35 cellular contexts compared by ENCODE assay signal in genomic region chr17:74907012-74907411, GRCh38. TPM values are rescaled to one million over a fixed set of nuclear protein-coding genes. Genes with fewer than 3 reads are reported as not detected.
"Had no signal": no experiment of that assay in that cellular context is flagged by ENCODE, and none has a peak within 500 bp of the region (broad histone marks: within the 10 kb centered on the region; RNA-seq: fewer than 3 reads in every experiment).

No MANE protein-coding gene starts in this region.

- DNase-seq: naive thymus-derived CD4-positive, alpha-beta T cell; natural killer cell; occipital lobe; pancreas; retina; spleen; stimulated activated CD4-positive, alpha-beta T cell treated with anti-CD3 and anti-CD28 coated beads, Interleukin-12 subunit alpha, Interleukin-12 subunit beta, amount 100 ng/mL, for 4 hours; stimulated activated CD4-positive, alpha-beta T cell treated with anti-CD3 and anti-CD28 coated beads, Interleukin-2, amount 100 ng/mL, for 24 hours; stimulated activated CD4-positive, alpha-beta T cell treated with anti-CD3 and anti-CD28 coated beads, Interleukin-2, amount 100 ng/mL, for 48 hours; stimulated activated CD4-positive, alpha-beta T cell treated with anti-CD3 and anti-CD28 coated beads, Interleukin-4, amount 100 ng/mL, for 24 hours; stimulated activated naive B cell treated with anti-CD40 and anti-IgM and Interleukin-4, amounts not matched to agents 10 μg/mL and 1 μg/mL and 100 μg/mL, for 72 hours; stimulated activated naive CD4-positive, alpha-beta T cell treated with Interleukin-2 at 50 U/mL for 16 hours; stomach; thyroid gland; upper lobe of right lung; uterus had no signal

- H3K36me3 ChIP-seq: neural progenitor cell, pancreas, prostate gland, right atrium auricular region, spleen, stomach, thoracic aorta, thyroid gland, tibial nerve, upper lobe of right lung, uterus had no signal

- H3K9ac ChIP-seq: neural progenitor cell had no signal

- H3K4me1 ChIP-seq: neural progenitor cell, pancreas, prostate gland, right atrium auricular region, spleen, thyroid gland, tibial nerve, upper lobe of right lung, uterus had no signal

- H3K4me3 ChIP-seq: neural progenitor cell, pancreas, prostate gland, right atrium auricular region, skin epidermis, smooth muscle cell, spleen, stomach, thoracic aorta, thyroid gland, tibial nerve, upper lobe of right lung, uterus had no signal

- H2AFZ ChIP-seq: neural progenitor cell had no signal

- H3K4me1 Mint-ChIP-seq: natural killer cell; nephron; stimulated activated effector memory CD8-positive, alpha-beta T cell treated with anti-CD3 and anti-CD28 coated beads, Interleukin-12 subunit alpha, Interleukin-12 subunit beta, amount 100 ng/mL, for 72 hours; stimulated activated naive B cell treated with anti-CD40 and anti-IgM and Interleukin-4, amounts not matched to agents 10 μg/mL and 1 μg/mL and 100 μg/mL, for 72 hours had no signal

- H3K27me3 ChIP-seq: neural progenitor cell, pancreas, right atrium auricular region, thyroid gland had no signal

- FAIRE-seq: pancreas had no signal

- H3K27ac ChIP-seq: neural progenitor cell, pancreas, prostate gland, right atrium auricular region, spleen, stomach, thoracic aorta, thyroid gland, tibial nerve, upper lobe of right lung, uterus had no signal

- H3K9me3 Mint-ChIP-seq: naive thymus-derived CD4-positive, alpha-beta T cell; natural killer cell; nephron; neural progenitor cell; stimulated activated effector memory CD8-positive, alpha-beta T cell treated with anti-CD3 and anti-CD28 coated beads, Interleukin-12 subunit alpha, Interleukin-12 subunit beta, amount 100 ng/mL, for 72 hours; stimulated activated naive B cell treated with anti-CD40 and anti-IgM and Interleukin-4, amounts not matched to agents 10 μg/mL and 1 μg/mL and 100 μg/mL, for 72 hours; stimulated activated naive CD8-positive, alpha-beta T cell treated with anti-CD3 and anti-CD28 coated beads, Interleukin-15, Interleukin-2, amounts not matched to agents 100 ng/mL and 50 ng/mL, for 24 hours; type B pancreatic cell had no signal

- H3K4me3 Mint-ChIP-seq: naive thymus-derived CD4-positive, alpha-beta T cell; natural killer cell; nephron; neural progenitor cell; stimulated activated effector memory CD8-positive, alpha-beta T cell treated with anti-CD3 and anti-CD28 coated beads, Interleukin-12 subunit alpha, Interleukin-12 subunit beta, amount 100 ng/mL, for 72 hours; stimulated activated naive B cell treated with anti-CD40 and anti-IgM and Interleukin-4, amounts not matched to agents 10 μg/mL and 1 μg/mL and 100 μg/mL, for 72 hours; stimulated activated naive CD8-positive, alpha-beta T cell treated with anti-CD3 and anti-CD28 coated beads, Interleukin-15, Interleukin-2, amounts not matched to agents 100 ng/mL and 50 ng/mL, for 24 hours; type B pancreatic cell had no signal

- H3K27ac Mint-ChIP-seq: naive thymus-derived CD4-positive, alpha-beta T cell; natural killer cell; nephron; neural progenitor cell; stimulated activated effector memory CD8-positive, alpha-beta T cell treated with anti-CD3 and anti-CD28 coated beads, Interleukin-12 subunit alpha, Interleukin-12 subunit beta, amount 100 ng/mL, for 72 hours; stimulated activated naive B cell treated with anti-CD40 and anti-IgM and Interleukin-4, amounts not matched to agents 10 μg/mL and 1 μg/mL and 100 μg/mL, for 72 hours; stimulated activated naive CD8-positive, alpha-beta T cell treated with anti-CD3 and anti-CD28 coated beads, Interleukin-15, Interleukin-2, amounts not matched to agents 100 ng/mL and 50 ng/mL, for 24 hours had no signal

- H3K36me3 Mint-ChIP-seq: naive thymus-derived CD4-positive, alpha-beta T cell; natural killer cell; neural progenitor cell; stimulated activated effector memory CD8-positive, alpha-beta T cell treated with anti-CD3 and anti-CD28 coated beads, Interleukin-12 subunit alpha, Interleukin-12 subunit beta, amount 100 ng/mL, for 72 hours; stimulated activated naive B cell treated with anti-CD40 and anti-IgM and Interleukin-4, amounts not matched to agents 10 μg/mL and 1 μg/mL and 100 μg/mL, for 72 hours; type B pancreatic cell had no signal

- H3K9me3 ChIP-seq: pancreas, prostate gland, right atrium auricular region, spleen, stomach, thoracic aorta, thyroid gland, tibial nerve, upper lobe of right lung, uterus had no signal

- ATAC-seq: naive thymus-derived CD4-positive, alpha-beta T cell; natural killer cell; pancreas; sciatic nerve; stimulated activated effector memory CD8-positive, alpha-beta T cell treated with anti-CD3 and anti-CD28 coated beads, Interleukin-12 subunit alpha, Interleukin-12 subunit beta, amount 100 ng/mL, for 72 hours; stimulated activated naive B cell treated with anti-CD40 and anti-IgM and Interleukin-4, amounts not matched to agents 10 μg/mL and 1 μg/mL and 100 μg/mL, for 72 hours; upper lobe of right lung had no signal

- H3K4me2 ChIP-seq: neural progenitor cell, smooth muscle cell had no signal

RNA-seq across cellular contexts. Expression of gene FADS6, which starts 13.6 kb away (rescaled TPM):
- total RNA-seq: naive thymus-derived CD4-positive, alpha-beta T cell; natural killer cell; osteoblast; posterior vena cava; prostate gland; pulmonary artery endothelial cell; right atrium auricular region; sciatic nerve; smooth muscle cell; thoracic aorta; thyroid gland; tibial nerve; upper lobe of right lung; uterus had no signal
- polyA plus RNA-seq: neural cell, smooth muscle cell had no signal

RNA-seq across cellular contexts. Expression of gene USH1G, which starts 16.0 kb away (rescaled TPM):
- total RNA-seq: naive thymus-derived CD4-positive, alpha-beta T cell; natural killer cell; osteoblast; posterior vena cava; pulmonary artery endothelial cell; sciatic nerve; spleen; subcutaneous adipose tissue; thoracic aorta; thyroid gland; upper lobe of right lung had no signal
- polyA plus RNA-seq: naive thymus-derived CD4-positive, alpha-beta T cell; neural cell; spleen had no signal

RNA-seq across cellular contexts. Expression of gene OTOP2, which starts 17.1 kb away (rescaled TPM):
- total RNA-seq: naive thymus-derived CD4-positive, alpha-beta T cell; natural killer cell; occipital lobe; osteoblast; pancreas; posterior vena cava; pulmonary artery endothelial cell; right atrium auricular region; sciatic nerve; smooth muscle cell; spleen; temporal lobe; thoracic aorta; thyroid gland; tibial nerve; upper lobe of right lung; urinary bladder had no signal
- polyA plus RNA-seq: naive thymus-derived CD4-positive, alpha-beta T cell; neural cell; pancreas; smooth muscle cell; spleen; urinary bladder had no signal

RNA-seq across cellular contexts. Expression of gene OTOP3, which starts 28.7 kb away (rescaled TPM):
- total RNA-seq: naive thymus-derived CD4-positive, alpha-beta T cell; natural killer cell; occipital lobe; osteoblast; posterior vena cava; prostate gland; pulmonary artery endothelial cell; right atrium auricular region; sciatic nerve; smooth muscle cell; spleen; subcutaneous adipose tissue; temporal lobe; thoracic aorta; thyroid gland; tibial nerve; upper lobe of right lung; urinary bladder; uterus had no signal
- polyA plus RNA-seq: naive thymus-derived CD4-positive, alpha-beta T cell; neural cell; smooth muscle cell; spleen; urinary bladder had no signal
